In the genomic region with DNA sequence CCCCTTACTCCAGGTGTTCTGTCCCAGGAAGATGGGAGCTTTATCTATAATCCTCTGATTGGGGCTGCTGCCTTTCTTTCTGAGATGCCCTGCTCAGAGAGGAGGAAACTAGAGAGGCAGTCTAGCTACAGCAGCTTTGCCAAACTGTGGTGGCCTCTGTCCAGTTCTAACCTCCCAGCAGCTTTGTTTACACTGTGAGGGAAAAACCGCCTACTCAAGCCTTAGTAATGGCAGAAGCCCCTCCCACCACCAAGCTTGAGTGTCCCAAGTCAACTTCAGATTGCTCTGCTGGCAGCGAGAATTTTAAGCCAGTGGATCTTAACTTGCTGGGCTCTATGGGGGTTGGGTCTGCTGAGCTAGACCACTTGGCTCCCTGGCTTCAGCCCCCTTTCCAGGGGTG, we compare ENCODE assay signal across 26 cellular contexts.
"Had no signal": no experiment of that assay in that cellular context is flagged by ENCODE, and none has a peak within 500 bp of the region (broad histone marks: within the 10 kb centered on the region; RNA-seq: fewer than 3 reads in every experiment).

No MANE protein-coding gene starts in this region.

- H3K9me3 ChIP-seq: gastrocnemius medialis, prostate gland, right atrium auricular region, upper lobe of left lung, vagina had no signal

- H3K36me3 ChIP-seq: gastrocnemius medialis, prostate gland, right atrium auricular region, stomach, tibial artery, upper lobe of left lung, vagina had no signal

- ATAC-seq: esophagus mucosa; gastrocnemius medialis; left lobe of liver; naive thymus-derived CD4-positive, alpha-beta T cell; sciatic nerve had no signal

- H3K4me3 ChIP-seq: dorsolateral prefrontal cortex, gastrocnemius medialis, prostate gland, right atrium auricular region, smooth muscle cell, stomach, tibial artery, upper lobe of left lung, vagina had no signal

- H3K27ac ChIP-seq: dorsolateral prefrontal cortex, epithelial cell of prostate, gastrocnemius medialis, prostate gland, right atrium auricular region, stomach, tibial artery, upper lobe of left lung, vagina had no signal

- H3K4me2 ChIP-seq: smooth muscle cell had no signal

- H3K27me3 ChIP-seq: right atrium auricular region, stomach, tibial artery, upper lobe of left lung, vagina had no signal

- H3K4me1 ChIP-seq: gastrocnemius medialis, prostate gland, right atrium auricular region, stomach, tibial artery, vagina had no signal

- DNase-seq: dorsolateral prefrontal cortex; effector CD4-positive, alpha-beta T cell; foreskin fibroblast; gastrocnemius medialis; head of caudate nucleus; kidney; mesendoderm; midbrain; naive thymus-derived CD4-positive, alpha-beta T cell; nucleus accumbens; stimulated activated CD4-positive, alpha-beta T cell treated with anti-CD3 and anti-CD28 coated beads, Interleukin-12 subunit alpha, Interleukin-12 subunit beta, amount 100 ng/mL, for 4 hours; stimulated activated CD4-positive, alpha-beta T cell treated with anti-CD3 and anti-CD28 coated beads, Interleukin-1b, Interleukin-23, amount 100 ng/mL, for 48 hours; stimulated activated CD4-positive, alpha-beta T cell treated with anti-CD3 and anti-CD28 coated beads, Interleukin-4, amount 100 ng/mL, for 1 hour; stimulated activated CD8-positive, alpha-beta memory T cell treated with anti-CD3 and anti-CD28 coated beads, Interleukin-4, amount 100 ng/mL, for 48 hours; stimulated activated naive CD4-positive, alpha-beta T cell treated with Interleukin-2 at 50 U/mL for 16 hours; stomach; tibial artery had no signal
